ENCODE assay signal across 8 cellular contexts in genomic region chr19:56350416-56351045, GRCh38. TPM values are rescaled to one million over a fixed set of nuclear protein-coding genes. Genes with fewer than 3 reads are reported as not detected.
A peak's percentile ranks its signal among the peaks of the same experiment; 100 is the strongest.
DNase-seq lines count a peak whose midpoint lies in the region; ATAC-seq, FAIRE-seq and TF ChIP-seq lines count a peak whose summit lies in the region.

No MANE protein-coding gene starts in this region.

- H3K27ac ChIP-seq in RWPE2 (ENCODE audit: poor library complexity, severe bottlenecking): no peak overlapping the region
- no peak overlapping the region for H3K27ac ChIP-seq in GM12878 (ENCODE audit: control insufficient read depth, insufficient read depth)

- no peak for TF ChIP-seq POLR2A in GM12878 (IDR thresholded peaks at IDR 0.05; ENCODE audit: low read depth, low read length)

- H3K9me3 ChIP-seq in RWPE2 (ENCODE audit: severe bottlenecking): no peaks in the 10 kb centered on the region
- H3K9me3 ChIP-seq in GM12878 (replicated peaks; ENCODE audit: control insufficient read depth, insufficient read depth, low read length): no peaks in the 10 kb centered on the region

- TF ChIP-seq CTCF in RWPE2 (IDR thresholded peaks at IDR 0.05; ENCODE audit: poor library complexity, severe bottlenecking): peak; percentile 89
- TF ChIP-seq CTCF in GM12878 (IDR thresholded peaks at IDR 0.05 in 2 of 3, conservative IDR thresholded peaks at IDR 0.05 in 1 of 3; ENCODE audit: control insufficient read depth in 2 of 3, extremely low read depth in 1 of 3, insufficient read depth in 1 of 3, low read depth in 3 of 3, low read length in 3 of 3): peak; percentile 74 to 84 (median 78); a peak in 5 of 6 replicates

- intact Hi-C loops in GM12878 (cut with micrococcal nuclease; ENCODE audit: unreplicated experiment): no loop called here

- peak; percentile 53 for TF ChIP-seq RAD21 in GM12878 (IDR thresholded peaks at IDR 0.05; ENCODE audit: insufficient read depth, low read depth, low read length)

- RAD21 ChIA-PET in GM12878 (lab: Charles Lee; ENCODE audit: unreplicated experiment): no interaction called here

- SMC1A ChIA-PET in GM12878 (lab: Charles Lee; ENCODE audit: uncharacterized antibody, unreplicated experiment): no interaction called here

- no peaks in the 10 kb centered on the region for H3K4me1 ChIP-seq in RWPE2 (ENCODE audit: insufficient read depth, poor library complexity, severe bottlenecking)
- no peaks in the 10 kb centered on the region for H3K4me1 ChIP-seq in GM12878 (ENCODE audit: control insufficient read depth, insufficient read depth, low read length)

- no peaks in the 10 kb centered on the region for H4K20me1 ChIP-seq in GM12878 (ENCODE audit: control insufficient read depth, insufficient read depth)

- no peaks in the 10 kb centered on the region for H3K79me2 ChIP-seq in GM12878 (ENCODE audit: control insufficient read depth, insufficient read depth, low read length)

- TF ChIP-seq EP300 in GM12878 (IDR thresholded peaks at IDR 0.05; ENCODE audit: borderline replicate concordance in 1 of 2, control insufficient read depth in 1 of 2, low read depth in 2 of 2, low read length in 2 of 2): no peak

- no peak for FAIRE-seq in GM12878 (lab: Jason Lieb, UNC)

- H3K4me2 ChIP-seq in GM12878 (ENCODE audit: control insufficient read depth, insufficient read depth): no peak overlapping the region

- H3K27me3 ChIP-seq in RWPE2 (ENCODE audit: insufficient read depth, poor library complexity, severe bottlenecking) (no peaks in the 10 kb centered on the region), GM12878 (replicated peaks in 1 of 2; ENCODE audit: control insufficient read depth in 2 of 2, insufficient read depth in 2 of 2, low read length in 1 of 2) (no peaks in the 10 kb centered on the region)

- H3K36me3 ChIP-seq in RWPE2 (ENCODE audit: low read depth) (no peaks in the 10 kb centered on the region), GM12878 (ENCODE audit: control insufficient read depth in 2 of 2, insufficient read depth in 2 of 2, low read length in 1 of 2) (no peaks in the 10 kb centered on the region)

- POLR2A ChIA-PET in GM12878 (lab: Charles Lee): no interaction called here

- no peak overlapping the region; the same call in 1 of the 2 replicates for H2AFZ ChIP-seq in GM12878 (ENCODE audit: control insufficient read depth, low read depth, low read length)

- in situ Hi-C loops in Caki2 (cut with HindIII; ENCODE audit: low pct_unique_long_range_greater_than_20kb, low sequenced_read_pairs) (no loop called here), GM12878 (cut with MboI) (no loop called here)

- 0 out of 3 replicates have a peak, but pooled peaks have one; percentile 29 for ATAC-seq in RWPE2 (ENCODE audit: low read depth)
- peak; percentile 48; the same call in 2 of the 3 replicates for ATAC-seq in GM12878
- no peak for ATAC-seq in GM18519 (IDR thresholded peaks at IDR 0.05; ENCODE audit: low FRiP score, unreplicated experiment)

- H3K9ac ChIP-seq in GM12878 (ENCODE audit: control insufficient read depth, insufficient read depth, low read length): no peak overlapping the region

- WGBS in GM12878 (ENCODE audit: insufficient coverage, insufficient replicate concordance, low lambda C conversion rate, missing lambda C conversion rate): 1% methylated on average over 8 of the region's 8 CpGs

- DNase-seq in Caki2 (ENCODE audit: low read depth) (peak; percentile 5), RWPE2 (ENCODE audit: low spot score) (no peak), GM12878 (ENCODE audit: low read depth, low spot score) (peak; percentile 11), left kidney (ENCODE audit: low read depth, low spot score) (peak; percentile 87), amygdala (lab: John Stamatoyannopoulos, UW) (no peak)
- DNase-seq in Jurkat, Clone E6-1 (ENCODE audit: low read depth, low spot score): peak; percentile 71
- peak; percentile 7 to 14 for DNase-seq in stimulated activated CD8-positive, alpha-beta memory T cell treated with anti-CD3 and anti-CD28 coated beads, Interleukin-15, amount 100 ng/mL, for 48 hours (ENCODE audit: low read depth in 2 of 2)

- CTCF ChIA-PET in GM12878 (lab: Yijun Ruan, JAX): interaction anchor here (0.9 to 3.5 kb wide), 7 partner anchors 17 to 718 kb away, joined by 3 to 38 read pairs (median 7); no protein-coding TSS in a partner anchor

- no peak overlapping the region for H3K4me3 ChIP-seq in Jurkat, Clone E6-1 (ENCODE audit: low read length)
- H3K4me3 ChIP-seq in RWPE2 (ENCODE audit: severe bottlenecking): no peak overlapping the region
- no peak overlapping the region for H3K4me3 ChIP-seq in GM12878

- no TSS peak for BruUV-seq in GM12878 (replicated peaks; lab: Mats Ljungman, UMichigan)

TF ChIP-seq in GM12878, 131 proteins besides CTCF, POLR2A, EP300 and RAD21 (continues in another document):
- TF ChIP-seq PKNOX1 (IDR thresholded peaks at IDR 0.05): peak; percentile 33; the same call in 1 of the 2 replicates
- TF ChIP-seq ZNF24 (IDR thresholded peaks at IDR 0.05): no peak

RNA-seq across cellular contexts. Expression of gene ZSCAN5A, which starts 35.9 kb away (rescaled TPM):
- 3.2 and 5.6 TPM in 2 replicates for total RNA-seq in Caki2 (2014; rRNA removed; shearing (Covaris generic); ENCODE audit: low replicate concordance)
- 11.4 TPM for polyA plus RNA-seq in Jurkat, Clone E6-1 (2012; ENCODE audit: insufficient read depth, insufficient read length)
- 55.3 and 55.9 TPM in 2 replicates for total RNA-seq in GM12878 (2013; cell fraction: nucleolus; rRNA removed)
- total RNA-seq in GM12878 (2014; rRNA removed): 7.1 and 7.3 TPM in 2 replicates
- 6.1 and 8.7 TPM in 2 replicates for total RNA-seq in GM12878 (2014; rRNA removed; fragmentation: Illumina TruSeq; extraction: Trizol)
- 7.9 and 10.7 TPM in 2 replicates for total RNA-seq in GM12878 (2021)
- polyA plus RNA-seq in GM12878 (2011; ENCODE audit: low read depth): 4.6 TPM
- polyA plus RNA-seq in GM12878 (2011; rRNA removed): 9.0 and 12.0 TPM in 2 replicates
- 12.7 and 15.3 TPM in 2 replicates for polyA plus RNA-seq in GM12878 (2011; cell fraction: cytosol; rRNA removed)
- polyA plus RNA-seq in GM12878 (2011; cell fraction: nucleus; rRNA removed): 11.8 and 12.3 TPM in 2 replicates
- polyA plus RNA-seq in GM12878 (2012): 6.5 and 6.9 TPM in 2 replicates
- 4.8 and 11.8 TPM in 2 replicates for polyA plus RNA-seq in GM12878 (2014; fragmentation: Illumina TruSeq; extraction: Trizol)
- 1 to 10 TPM; 5.5 to 6.6 TPM for polyA plus RNA-seq in GM12878 (2014; fragmentation: Nextera tagmentation; extraction: Ambion mirVana)
- 7.9 and 8.8 TPM in 2 replicates for polyA plus RNA-seq in GM12878 (2014; rRNA removed)
- polyA plus RNA-seq in GM12878 (2016; fragmentation: Nextera tagmentation; extraction: Ambion mirVana): 10 to 100 TPM in 1 of 2 experiments, 1 to 10 TPM in 1; 9.5 to 11.8 TPM
- 13.5 and 30.3 TPM in 2 replicates for polyA minus RNA-seq in GM12878 (2011; rRNA and poly(A)+ RNA removed)
- polyA minus RNA-seq in GM12878 (2011; cell fraction: cytosol; rRNA and poly(A)+ RNA removed): 5.6 and 5.7 TPM in 2 replicates
- 18.0 and 45.3 TPM in 2 replicates for polyA minus RNA-seq in GM12878 (2011; cell fraction: nucleus; rRNA and poly(A)+ RNA removed)

RNA-seq across cellular contexts. Expression of gene ZNF582, which starts 42.8 kb away (rescaled TPM):
- total RNA-seq in Caki2 (2014; rRNA removed; shearing (Covaris generic); ENCODE audit: low replicate concordance): 0.51 TPM in 1 of 2 replicates, not detected in the other
- polyA plus RNA-seq in Jurkat, Clone E6-1 (2012; ENCODE audit: insufficient read depth, insufficient read length): not detected
- total RNA-seq in GM12878 (2013; cell fraction: nucleolus; rRNA removed): 1.3 and 2.6 TPM in 2 replicates
- total RNA-seq in GM12878 (2014; rRNA removed) (0.38 and 0.85 TPM in 2 replicates), GM12878 (2014; rRNA removed; fragmentation: Illumina TruSeq; extraction: Trizol) (0.32 and 0.76 TPM in 2 replicates), GM12878 (2021) (0.44 and 0.90 TPM in 2 replicates)
- 0.81 TPM for polyA plus RNA-seq in GM12878 (2011; ENCODE audit: low read depth)
- polyA plus RNA-seq in GM12878 (2011; rRNA removed) (0.73 and 0.88 TPM in 2 replicates), GM12878 (2014; fragmentation: Illumina TruSeq; extraction: Trizol) (0.60 and 1.1 TPM in 2 replicates), GM12878 (2014; fragmentation: Nextera tagmentation; extraction: Ambion mirVana) (under 1 TPM in 1 of 2 experiments, not detected in 1; 0.37 TPM), GM12878 (2014; rRNA removed) (0.58 and 1.4 TPM in 2 replicates), GM12878 (2016; fragmentation: Nextera tagmentation; extraction: Ambion mirVana) (1 to 10 TPM; 1.3 to 1.4 TPM)
- polyA plus RNA-seq in GM12878 (2011; cell fraction: cytosol; rRNA removed): 0.16 and 0.50 TPM in 2 replicates
- 0.99 and 1.3 TPM in 2 replicates for polyA plus RNA-seq in GM12878 (2011; cell fraction: nucleus; rRNA removed)
- polyA plus RNA-seq in GM12878 (2012): 0.79 and 1.2 TPM in 2 replicates
- polyA minus RNA-seq in GM12878 (2011; rRNA and poly(A)+ RNA removed): 0.59 and 0.77 TPM in 2 replicates
- 1.3 TPM in 1 of 2 replicates, not detected in the other for polyA minus RNA-seq in GM12878 (2011; cell fraction: cytosol; rRNA and poly(A)+ RNA removed)
- 0.24 and 0.96 TPM in 2 replicates for polyA minus RNA-seq in GM12878 (2011; cell fraction: nucleus; rRNA and poly(A)+ RNA removed)

RNA-seq across cellular contexts. Expression of gene ZNF583, which starts 53.6 kb away (rescaled TPM):
- total RNA-seq in Caki2 (2014; rRNA removed; shearing (Covaris generic); ENCODE audit: low replicate concordance): 0.52 and 1.6 TPM in 2 replicates
- 6.2 TPM for polyA plus RNA-seq in Jurkat, Clone E6-1 (2012; ENCODE audit: insufficient read depth, insufficient read length)
- total RNA-seq in GM12878 (2013; cell fraction: nucleolus; rRNA removed): 14.9 and 17.1 TPM in 2 replicates
- total RNA-seq in GM12878 (2014; rRNA removed): 1.0 and 1.2 TPM in 2 replicates
- 2.4 and 3.1 TPM in 2 replicates for total RNA-seq in GM12878 (2014; rRNA removed; fragmentation: Illumina TruSeq; extraction: Trizol)
- 1.6 and 1.8 TPM in 2 replicates for total RNA-seq in GM12878 (2021)
- polyA plus RNA-seq in GM12878 (2011; ENCODE audit: low read depth): 0.60 TPM
- polyA plus RNA-seq in GM12878 (2011; rRNA removed): 1.4 and 2.5 TPM in 2 replicates
- polyA plus RNA-seq in GM12878 (2011; cell fraction: cytosol; rRNA removed): 0.28 and 0.43 TPM in 2 replicates
- 0.78 and 0.90 TPM in 2 replicates for polyA plus RNA-seq in GM12878 (2011; cell fraction: nucleus; rRNA removed)
- 1.6 and 1.7 TPM in 2 replicates for polyA plus RNA-seq in GM12878 (2012)
- 1.4 and 2.0 TPM in 2 replicates for polyA plus RNA-seq in GM12878 (2014; fragmentation: Illumina TruSeq; extraction: Trizol)
- polyA plus RNA-seq in GM12878 (2014; fragmentation: Nextera tagmentation; extraction: Ambion mirVana): under 1 TPM; 0.40 to 0.60 TPM
- 0.54 and 1.3 TPM in 2 replicates for polyA plus RNA-seq in GM12878 (2014; rRNA removed)
- 1 to 10 TPM; 2.2 to 2.7 TPM for polyA plus RNA-seq in GM12878 (2016; fragmentation: Nextera tagmentation; extraction: Ambion mirVana)
- polyA minus RNA-seq in GM12878 (2011; rRNA and poly(A)+ RNA removed): 1.8 and 3.0 TPM in 2 replicates
- polyA minus RNA-seq in GM12878 (2011; cell fraction: cytosol; rRNA and poly(A)+ RNA removed): 0.21 and 0.94 TPM in 2 replicates
- polyA minus RNA-seq in GM12878 (2011; cell fraction: nucleus; rRNA and poly(A)+ RNA removed): 2.2 and 3.7 TPM in 2 replicates

Comparison
In these comparisons a context has a peak if more than half of its experiments do, and no peak if none do; other contexts are left out.
1. DNase-seq: peak in Caki2 (single experiment), Jurkat, Clone E6-1 (single experiment), GM12878 (single experiment), left kidney (single experiment) and stimulated activated CD8-positive, alpha-beta memory T cell treated with anti-CD3 and anti-CD28 coated beads, Interleukin-15, amount 100 ng/mL, for 48 hours (2 of 2); none in RWPE2 (single experiment) and amygdala (0 of 56).